Comparison of ENCODE assay signal across 8 cellular contexts in the genomic region with DNA sequence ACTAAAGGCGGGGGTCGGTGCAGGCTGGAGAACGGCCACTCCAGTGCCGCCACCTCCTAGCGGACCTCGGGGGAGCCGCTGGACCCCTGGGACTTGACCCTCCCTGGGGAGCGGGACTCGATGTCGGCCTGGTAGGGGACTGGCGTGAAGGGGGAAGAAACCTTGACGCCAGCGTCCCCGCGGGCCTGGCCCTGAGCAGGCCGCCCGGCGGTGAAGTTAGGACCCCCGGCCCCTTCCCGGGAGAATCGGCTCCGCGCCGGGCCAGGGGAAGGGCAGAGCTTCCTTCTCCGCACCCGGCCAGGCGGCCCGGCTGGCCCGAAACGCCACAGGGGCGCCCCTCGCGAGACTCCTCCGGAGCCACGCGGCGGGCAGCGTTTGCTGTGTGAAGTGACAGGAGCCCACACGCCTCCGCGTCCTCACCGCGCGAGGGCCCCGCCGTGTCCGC. TPM values are rescaled to one million over a fixed set of nuclear protein-coding genes. Genes with fewer than 3 reads are reported as not detected.
DNase-seq lines count a peak whose midpoint lies in the region; ATAC-seq and TF ChIP-seq lines count a peak whose summit lies in the region.

No MANE protein-coding gene starts in this region.

- no peaks in the 10 kb centered on the region for H3K9me3 Mint-ChIP-seq in progenitor cell of endocrine pancreas (ENCODE audit: low read depth)

- peak; percentile 32 to 33 for DNase-seq in activated CD4-positive, alpha-beta T cell treated with anti-CD3 and anti-CD28 coated beads, Interleukin-2, amount 50 U/mL, for 4 hours
- DNase-seq in foreskin fibroblast = peak in 1 of 2 donors; percentile 61
- no peak for DNase-seq in progenitor cell of endocrine pancreas (ENCODE audit: low spot score, unreplicated experiment)
- no peak for DNase-seq in epidermal melanocyte (ENCODE audit: insufficient read length, low spot score)
- DNase-seq in NCI-H2107 treated with DMSO at 0.1 percent for 48 hours (lab: John Stamatoyannopoulos, UW; ENCODE audit: unreplicated experiment) = no peak
- DNase-seq in NCI-H187 treated with DMSO at 0.1 percent for 48 hours (lab: John Stamatoyannopoulos, UW) = no peak

- H3K4me3 Mint-ChIP-seq in progenitor cell of endocrine pancreas (ENCODE audit: low read depth) = peak overlapping the region; percentile 65

- no peak overlapping the region for H3K27ac Mint-ChIP-seq in progenitor cell of endocrine pancreas

- peak; percentile 32 for ATAC-seq in GM18498 (IDR thresholded peaks at IDR 0.05; ENCODE audit: unreplicated experiment)
- peak; percentile 15 for ATAC-seq in HG03025 (IDR thresholded peaks at IDR 0.05; ENCODE audit: low FRiP score, unreplicated experiment)

- no peaks in the 10 kb centered on the region for H3K27me3 Mint-ChIP-seq in progenitor cell of endocrine pancreas

- no peak for TF ChIP-seq CTCF in foreskin fibroblast (IDR thresholded peaks at IDR 0.05; ENCODE audit: low read depth, low read length)
- no peak for TF ChIP-seq CTCF in progenitor cell of endocrine pancreas (IDR thresholded peaks at IDR 0.05; ENCODE audit: unreplicated experiment)

- H3K36me3 Mint-ChIP-seq in progenitor cell of endocrine pancreas (ENCODE audit: insufficient read depth) = peaks cover under 1% of the 10 kb centered on the region

- peaks cover 1% of the 10 kb centered on the region for H3K4me1 Mint-ChIP-seq in progenitor cell of endocrine pancreas (ENCODE audit: low read depth)

- H3K4me3 ChIP-seq in foreskin fibroblast (ENCODE audit: low read depth in 1 of 2, low read length in 2 of 2) = peak overlapping the region; percentile 69 to 83

RNA-seq across cellular contexts. Expression of a gene that starts 0.4 kb away (rescaled TPM):
- 85.2 and 93.8 TPM in 2 replicates for total RNA-seq in progenitor cell of endocrine pancreas

RNA-seq across cellular contexts. Expression of a gene that starts 13.5 kb away (rescaled TPM):
- 134 and 137 TPM in 2 replicates for total RNA-seq in progenitor cell of endocrine pancreas

RNA-seq across cellular contexts. Expression of a gene that starts 13.6 kb away (rescaled TPM):
- total RNA-seq in progenitor cell of endocrine pancreas = 60.1 and 65.5 TPM in 2 replicates

RNA-seq across cellular contexts. Expression of a gene that starts 27.7 kb away (rescaled TPM):
- 72.2 and 77.6 TPM in 2 replicates for total RNA-seq in progenitor cell of endocrine pancreas

RNA-seq across cellular contexts. Expression of a gene that starts 32.8 kb away (rescaled TPM):
- 303 and 308 TPM in 2 replicates for total RNA-seq in progenitor cell of endocrine pancreas

Comparison
In these comparisons a context has a peak if more than half of its experiments do, and no peak if none do; other contexts are left out.
1. DNase-seq: peak in activated CD4-positive, alpha-beta T cell treated with anti-CD3 and anti-CD28 coated beads, Interleukin-2, amount 50 U/mL, for 4 hours (2 of 2); none in progenitor cell of endocrine pancreas (single experiment), epidermal melanocyte (single experiment), NCI-H2107 treated with DMSO at 0.1 percent for 48 hours (single experiment) and NCI-H187 treated with DMSO at 0.1 percent for 48 hours (single experiment).